ENCODE assay signal across 28 cellular contexts in genomic region chrX:110425222-110425621, GRCh38.
DNase-seq lines count a peak whose midpoint lies in the region; ATAC-seq and TF ChIP-seq lines count a peak whose summit lies in the region.
"Had no signal": no experiment of that assay in that cellular context is flagged by ENCODE, and none has a peak within 500 bp of the region (broad histone marks: within the 10 kb centered on the region; RNA-seq: fewer than 3 reads in every experiment).

No MANE protein-coding gene starts in this region.

- no peaks in the 10 kb centered on the region for H3K9me2 ChIP-seq in GM23338 (ENCODE audit: insufficient read depth)

- peak; percentile 80 for ATAC-seq in GM23338
- ATAC-seq in naive thymus-derived CD8-positive, alpha-beta T cell: no peak
- ATAC-seq: gastroesophageal sphincter, left colon, pancreas had no signal

- peaks cover 12% of the 10 kb centered on the region for H3K4me1 Mint-ChIP-seq in GM23338
- no peaks in the 10 kb centered on the region for H3K4me1 Mint-ChIP-seq in naive thymus-derived CD8-positive, alpha-beta T cell
- H3K4me1 Mint-ChIP-seq: activated CD4-positive, alpha-beta memory T cell treated with anti-CD3 and anti-CD28 coated beads, Interleukin-2, amount 10 ng/mL, durations not matched to agents 7 days and 5 days had no signal

- H3K4me1 ChIP-seq in GM23338 (ENCODE audit: insufficient read depth): no peaks in the 10 kb centered on the region
- H3K4me1 ChIP-seq: BLaER1 treated with 17β-estradiol and CSF1 and Interleukin-3, amounts not matched to agents 10 nM and 100 nM; gastroesophageal sphincter had no signal

- H3K4me3 ChIP-seq in GM23338: no peak overlapping the region
- H3K4me3 ChIP-seq: BLaER1 treated with 17β-estradiol and CSF1 and Interleukin-3, amounts not matched to agents 10 nM and 100 nM; dorsolateral prefrontal cortex; gastroesophageal sphincter; pancreas; PC-9 had no signal

- peak in 1 of 2 experiments; percentile 28; a peak in 2 of 4 replicates for TF ChIP-seq CTCF in GM23338 (conservative IDR thresholded peaks at IDR 0.05; ENCODE audit: low read depth in 2 of 2)

- no peak overlapping the region for H3K4me3 Mint-ChIP-seq in GM23338
- H3K4me3 Mint-ChIP-seq in naive thymus-derived CD8-positive, alpha-beta T cell: no peak overlapping the region
- H3K4me3 Mint-ChIP-seq: activated CD4-positive, alpha-beta memory T cell treated with anti-CD3 and anti-CD28 coated beads, Interleukin-2, amount 10 ng/mL, durations not matched to agents 7 days and 5 days; activated naive CD4-positive, alpha-beta T cell treated with anti-CD3 and anti-CD28 coated beads for 36 hours; IgD-negative memory B cell; neural crest cell had no signal

- peak; percentile 38 for DNase-seq in GM23338 (ENCODE audit: low spot score)
- peak; percentile 77 for DNase-seq in NCI-H1436 (lab: John Stamatoyannopoulos, UW)
- peak; percentile 23 for DNase-seq in RPMI7951 (ENCODE audit: low read depth)
- peak; percentile 44 for DNase-seq in fibroblast of peridontal ligament (ENCODE audit: extremely low read depth)
- DNase-seq in effector CD8-positive, alpha-beta T cell (lab: John Stamatoyannopoulos, UW): no peak
- DNase-seq in NOMO-1 treated with DMSO at 0.1 percent for 48 hours (lab: John Stamatoyannopoulos, UW; ENCODE audit: unreplicated experiment): no peak
- DNase-seq in activated CD8-positive, alpha-beta memory T cell treated with anti-CD3 and anti-CD28 coated beads, Interleukin-2, amount 50 U/mL, for 48 hours: no peak
- DNase-seq in naive thymus-derived CD8-positive, alpha-beta T cell: no peak
- DNase-seq: activated CD4-positive, alpha-beta memory T cell treated with anti-CD3 and anti-CD28 coated beads, Interleukin-2, amount 10 ng/mL, durations not matched to agents 7 days and 5 days; activated CD8-positive, alpha-beta memory T cell treated with anti-CD3 and anti-CD28 coated beads, Interleukin-2, amount 50 U/mL, for 4 hours; activated naive CD4-positive, alpha-beta T cell treated with anti-CD3 and anti-CD28 coated beads for 36 hours; amniotic stem cell; dorsolateral prefrontal cortex; GDM1; hypothalamus; left colon; mammary epithelial cell; MV-4-11; NCI-H510A; pancreas; PC-9; retina; Right ventricle myocardium superior; stimulated activated naive CD4-positive, alpha-beta T cell had no signal

- POLR2A ChIA-PET in naive thymus-derived CD8-positive, alpha-beta T cell (lab: Charles Lee): interaction anchor here (0.6 kb wide), 1 partner anchor 326 kb away, joined by 3 read pairs; no protein-coding TSS in a partner anchor

- H3K27ac Mint-ChIP-seq in GM23338: no peak overlapping the region
- no peak overlapping the region for H3K27ac Mint-ChIP-seq in naive thymus-derived CD8-positive, alpha-beta T cell
- H3K27ac Mint-ChIP-seq: activated CD4-positive, alpha-beta memory T cell treated with anti-CD3 and anti-CD28 coated beads, Interleukin-2, amount 10 ng/mL, durations not matched to agents 7 days and 5 days; activated naive CD4-positive, alpha-beta T cell treated with anti-CD3 and anti-CD28 coated beads for 36 hours; IgD-negative memory B cell had no signal

- no peak overlapping the region for H2AFZ ChIP-seq in GM23338
- H2AFZ ChIP-seq: PC-9 had no signal

- no peaks in the 10 kb centered on the region for H3K36me3 Mint-ChIP-seq in GM23338 (ENCODE audit: low read depth)
- no peaks in the 10 kb centered on the region for H3K36me3 Mint-ChIP-seq in naive thymus-derived CD8-positive, alpha-beta T cell
- H3K36me3 Mint-ChIP-seq: IgD-negative memory B cell had no signal

- H3K9me3 Mint-ChIP-seq in GM23338: no peaks in the 10 kb centered on the region
- H3K9me3 Mint-ChIP-seq in naive thymus-derived CD8-positive, alpha-beta T cell: no peaks in the 10 kb centered on the region
- H3K9me3 Mint-ChIP-seq: activated CD4-positive, alpha-beta memory T cell treated with anti-CD3 and anti-CD28 coated beads, Interleukin-2, amount 10 ng/mL, durations not matched to agents 7 days and 5 days; activated naive CD4-positive, alpha-beta T cell treated with anti-CD3 and anti-CD28 coated beads for 36 hours; IgD-negative memory B cell; neural crest cell had no signal

- H3K27me3 Mint-ChIP-seq in GM23338 (ENCODE audit: insufficient read depth, low read depth, poor library complexity): peaks cover 8% of the 10 kb centered on the region
- H3K27me3 Mint-ChIP-seq in naive thymus-derived CD8-positive, alpha-beta T cell: peaks cover 0 to 2% (median 0%) of the 10 kb centered on the region in 5 donors

- H3K27ac ChIP-seq in GM23338 (ENCODE audit: low read depth): no peak overlapping the region; the same call in 1 of the 2 replicates
- H3K27ac ChIP-seq: BLaER1 treated with 17β-estradiol and CSF1 and Interleukin-3, amounts not matched to agents 10 nM and 100 nM; dorsolateral prefrontal cortex; gastroesophageal sphincter; pancreas; PC-9 had no signal

- H3K79me2 ChIP-seq in GM23338 (replicated peaks; ENCODE audit: insufficient read depth): no peaks in the 10 kb centered on the region

- no peaks in the 10 kb centered on the region for H3F3A ChIP-seq in GM23338 (replicated peaks; ENCODE audit: low read depth)

- no peaks in the 10 kb centered on the region for H4K20me1 ChIP-seq in GM23338 (replicated peaks; ENCODE audit: insufficient read depth)

- H3K4me2 ChIP-seq in GM23338: no peak overlapping the region
- H3K4me2 ChIP-seq: BLaER1 treated with 17β-estradiol and CSF1 and Interleukin-3, amounts not matched to agents 10 nM and 100 nM; PC-9 had no signal

- no peaks in the 10 kb centered on the region for H3K27me3 ChIP-seq in GM23338 (ENCODE audit: insufficient read depth)
- H3K27me3 ChIP-seq: gastroesophageal sphincter had no signal

- H3K36me3 ChIP-seq in GM23338 (ENCODE audit: insufficient read depth): no peaks in the 10 kb centered on the region
- H3K36me3 ChIP-seq: BLaER1 treated with 17β-estradiol and CSF1 and Interleukin-3, amounts not matched to agents 10 nM and 100 nM; gastroesophageal sphincter; pancreas had no signal

TF ChIP-seq in GM23338, 12 proteins besides CTCF, POLR2A, EP300 and RAD21:
- TF ChIP-seq EZH2phosphoT487 (IDR thresholded peaks at IDR 0.05; ENCODE audit: unreplicated experiment) (no peak), ZNF462 (CRISPR knock-in tag; IDR thresholded peaks at IDR 0.05) (no peak), STAT1 (IDR thresholded peaks at IDR 0.05; ENCODE audit: unreplicated experiment) (no peak), EZH2 (IDR thresholded peaks at IDR 0.05; ENCODE audit: low read depth, unreplicated experiment) (no peak)

Comparison
In these comparisons a context has a peak if more than half of its experiments do, and no peak if none do; other contexts are left out.
1. DNase-seq: peak in GM23338 (single experiment), NCI-H1436 (single experiment), RPMI7951 (single experiment) and fibroblast of peridontal ligament (single experiment); none in effector CD8-positive, alpha-beta T cell (single experiment), NOMO-1 treated with DMSO at 0.1 percent for 48 hours (single experiment), activated CD8-positive, alpha-beta memory T cell treated with anti-CD3 and anti-CD28 coated beads, Interleukin-2, amount 50 U/mL, for 48 hours (single experiment) and naive thymus-derived CD8-positive, alpha-beta T cell (0 of 10).